1 cellular context compared by ENCODE assay signal in genomic region chr6:44078795-44079671, GRCh38.
TF ChIP-seq lines count a peak whose summit lies in the region.

No MANE protein-coding gene starts in this region.

TF ChIP-seq in HepG2, 621 proteins besides CTCF, POLR2A, EP300 and RAD21 (continued from another document and continues in another):
- TF ChIP-seq TEF (CRISPR knock-in tag; IDR thresholded peaks at IDR 0.05), result no peak
- no peak for TF ChIP-seq TCF12 (IDR thresholded peaks at IDR 0.05)
- TF ChIP-seq TCF12 (CRISPR knock-in tag; IDR thresholded peaks at IDR 0.05), result no peak; the same call in 1 of the 2 replicates
- TF ChIP-seq ZNF724P (CRISPR knock-in tag; IDR thresholded peaks at IDR 0.05; ENCODE audit: borderline replicate concordance), result 0 out of 2 replicates have a peak, but pooled peaks have one; percentile 42
- 0 out of 2 replicates have a peak, but pooled peaks have one; percentile 52 for TF ChIP-seq ZNF510 (CRISPR knock-in tag; IDR thresholded peaks at IDR 0.05; ENCODE audit: low read depth)
- no peak for TF ChIP-seq DDIT3 (CRISPR knock-in tag; IDR thresholded peaks at IDR 0.05)
- TF ChIP-seq ZBTB2 (CRISPR knock-in tag; IDR thresholded peaks at IDR 0.05; ENCODE audit: low read depth), result no peak
- no peak for TF ChIP-seq KLF11 (CRISPR knock-in tag; IDR thresholded peaks at IDR 0.05)
- TF ChIP-seq ZNF572 (CRISPR knock-in tag; IDR thresholded peaks at IDR 0.05), result peak; percentile 50; the same call in 1 of the 2 replicates
- TF ChIP-seq SETDB1 (CRISPR knock-in tag; IDR thresholded peaks at IDR 0.05; ENCODE audit: borderline replicate concordance), result no peak
- TF ChIP-seq KLF6 (CRISPR knock-in tag; IDR thresholded peaks at IDR 0.05), result no peak
- no peak for TF ChIP-seq HNF4G (IDR thresholded peaks at IDR 0.05; ENCODE audit: borderline replicate concordance, low read depth, low read length)
- no peak for TF ChIP-seq HNF4G (CRISPR knock-in tag; IDR thresholded peaks at IDR 0.05; ENCODE audit: borderline replicate concordance, low read depth)
- TF ChIP-seq ZNF121 (CRISPR knock-in tag; IDR thresholded peaks at IDR 0.05), result no peak
- 0 out of 2 replicates have a peak, but pooled peaks have one; percentile 34 for TF ChIP-seq MTERF4 (CRISPR knock-in tag; IDR thresholded peaks at IDR 0.05)
- TF ChIP-seq YY1 (IDR thresholded peaks at IDR 0.05; ENCODE audit: insufficient read depth, insufficient replicate concordance, low read depth, low read length), result no peak
- no peak for TF ChIP-seq JUN (CRISPR knock-in tag; IDR thresholded peaks at IDR 0.05)
- TF ChIP-seq ZNF674 (CRISPR knock-in tag; IDR thresholded peaks at IDR 0.05; ENCODE audit: low read depth), result no peak
- TF ChIP-seq ZNF18 (CRISPR knock-in tag; IDR thresholded peaks at IDR 0.05; ENCODE audit: insufficient replicate concordance), result peak; percentile 32
- TF ChIP-seq E2F2 (CRISPR knock-in tag; IDR thresholded peaks at IDR 0.05; ENCODE audit: borderline replicate concordance), result no peak
- TF ChIP-seq CBX5 (CRISPR knock-in tag; IDR thresholded peaks at IDR 0.05; ENCODE audit: borderline replicate concordance), result no peak
- no peak for TF ChIP-seq ZNF576 (CRISPR knock-in tag; IDR thresholded peaks at IDR 0.05)
- TF ChIP-seq RBM39 (IDR thresholded peaks at IDR 0.05; ENCODE audit: low read depth, low read length, poor library complexity, severe bottlenecking), result no peak
- peak; percentile 20; the same call in 1 of the 2 replicates for TF ChIP-seq ZBTB49 (CRISPR knock-in tag; IDR thresholded peaks at IDR 0.05; ENCODE audit: borderline replicate concordance)
- no peak for TF ChIP-seq ZNF3 (CRISPR knock-in tag; IDR thresholded peaks at IDR 0.05)
- TF ChIP-seq BRD4 (CRISPR knock-in tag; IDR thresholded peaks at IDR 0.05), result no peak
- no peak for TF ChIP-seq PCBP1 (IDR thresholded peaks at IDR 0.05; ENCODE audit: borderline replicate concordance, low read depth, low read length)
- no peak for TF ChIP-seq ZNF564 (CRISPR knock-in tag; IDR thresholded peaks at IDR 0.05)
- TF ChIP-seq ZNF24 (IDR thresholded peaks at IDR 0.05), result no peak
- TF ChIP-seq CBFB (CRISPR knock-in tag; IDR thresholded peaks at IDR 0.05), result no peak
- no peak for TF ChIP-seq PHF8 (CRISPR knock-in tag; IDR thresholded peaks at IDR 0.05)
- no peak for TF ChIP-seq ZNF333 (CRISPR knock-in tag; IDR thresholded peaks at IDR 0.05; ENCODE audit: borderline replicate concordance)
- no peak for TF ChIP-seq ZNF235 (CRISPR knock-in tag; IDR thresholded peaks at IDR 0.05; ENCODE audit: borderline replicate concordance)
- no peak for TF ChIP-seq PRDM4 (CRISPR knock-in tag; IDR thresholded peaks at IDR 0.05; ENCODE audit: borderline replicate concordance)
- TF ChIP-seq ZFY (CRISPR knock-in tag; IDR thresholded peaks at IDR 0.05), result peak; percentile 32; the same call in 1 of the 2 replicates
- TF ChIP-seq SRF (IDR thresholded peaks at IDR 0.05; ENCODE audit: low read depth, low read length), result no peak
- no peak for TF ChIP-seq ZNF281 (CRISPR knock-in tag; IDR thresholded peaks at IDR 0.05; ENCODE audit: borderline replicate concordance)
- no peak for TF ChIP-seq DMTF1 (CRISPR knock-in tag; IDR thresholded peaks at IDR 0.05)
- no peak for TF ChIP-seq ZFP90 (CRISPR knock-in tag; IDR thresholded peaks at IDR 0.05; ENCODE audit: borderline replicate concordance)
- TF ChIP-seq ZNF672 (CRISPR knock-in tag; IDR thresholded peaks at IDR 0.05), result no peak
- no peak for TF ChIP-seq FLYWCH1 (CRISPR knock-in tag; IDR thresholded peaks at IDR 0.05)
- no peak for TF ChIP-seq ASH2L (IDR thresholded peaks at IDR 0.05; ENCODE audit: insufficient read length, low read depth, low read length)
- no peak for TF ChIP-seq SMARCC2 (IDR thresholded peaks at IDR 0.05)
- TF ChIP-seq NCOA5 (CRISPR knock-in tag; IDR thresholded peaks at IDR 0.05), result no peak
- no peak for TF ChIP-seq RCOR2 (CRISPR knock-in tag; IDR thresholded peaks at IDR 0.05)
- TF ChIP-seq ZSCAN30 (CRISPR knock-in tag; IDR thresholded peaks at IDR 0.05), result no peak
- peak; percentile 39; the same call in 1 of the 2 replicates for TF ChIP-seq BHLHE40 (IDR thresholded peaks at IDR 0.05; ENCODE audit: low read length)
- no peak for TF ChIP-seq GLMP (CRISPR knock-in tag; IDR thresholded peaks at IDR 0.05; ENCODE audit: borderline replicate concordance)
- no peak for TF ChIP-seq SRSF1 (optimal IDR thresholded peaks at IDR 0.05; ENCODE audit: low read depth, low read length)
